In genomic region chr14:58738189-58738836, GRCh38 we compare ENCODE assay signal across 13 cellular contexts.
DNase-seq lines count a peak whose midpoint lies in the region; ATAC-seq and TF ChIP-seq lines count a peak whose summit lies in the region.
"Had no signal": no experiment of that assay in that cellular context is flagged by ENCODE, and none has a peak within 500 bp of the region (broad histone marks: within the 10 kb centered on the region; RNA-seq: fewer than 3 reads in every experiment).

No MANE protein-coding gene starts in this region.

- H3K9me3 ChIP-seq in breast epithelium, result no peaks in the 10 kb centered on the region
- no peaks in the 10 kb centered on the region for H3K9me3 ChIP-seq in colonic mucosa
- H3K9me3 ChIP-seq: spleen had no signal

- ATAC-seq in HG03280 (IDR thresholded peaks at IDR 0.05; ENCODE audit: unreplicated experiment), result no peak

- no peak overlapping the region for H3K27ac Mint-ChIP-seq in MCF 10A (ENCODE audit: low read depth, unreplicated experiment)
- H3K27ac Mint-ChIP-seq: CD14-positive monocyte had no signal

- intact Hi-C loops in MCF 10A (cut with micrococcal nuclease) (no loop called here), breast epithelium (cut with DNase I; ENCODE audit: low total_unique reads) (no loop called here), colonic mucosa (cut with DNase I) (no loop called here)

- CTCF ChIA-PET in MCF 10A (lab: Yijun Ruan, JAX), result interaction anchor here (0.7 kb wide), 1 partner anchor 13 kb away, joined by 4 read pairs; no protein-coding TSS in a partner anchor
- CTCF ChIA-PET in RWPE1 (lab: Yijun Ruan, JAX), result no interaction called here

- peaks cover 89% of the 10 kb centered on the region for H3K27me3 Mint-ChIP-seq in MCF 10A (ENCODE audit: insufficient read depth, unreplicated experiment)

- no peak overlapping the region for H3K4me3 ChIP-seq in breast epithelium
- no peak overlapping the region for H3K4me3 ChIP-seq in fibroblast of mammary gland (ENCODE audit: control insufficient read depth, low read depth, low read length)
- no peak overlapping the region for H3K4me3 ChIP-seq in colonic mucosa
- H3K4me3 ChIP-seq: spleen had no signal

- no peak overlapping the region for H3K9ac ChIP-seq in colonic mucosa (ENCODE audit: low read depth in 2 of 2, low read length in 2 of 2)

- H3K4me3 Mint-ChIP-seq in MCF 10A (ENCODE audit: unreplicated experiment), result no peak overlapping the region
- H3K4me3 Mint-ChIP-seq: CD14-positive monocyte; central memory CD8-positive, alpha-beta T cell had no signal

- no TSS peak for BruUV-seq in MCF 10A (replicated peaks; lab: Mats Ljungman, UMichigan)

- H3K9me3 Mint-ChIP-seq in MCF 10A (ENCODE audit: unreplicated experiment), result no peaks in the 10 kb centered on the region
- H3K9me3 Mint-ChIP-seq: central memory CD8-positive, alpha-beta T cell had no signal

- peaks cover 6% of the 10 kb centered on the region for H3K36me3 Mint-ChIP-seq in MCF 10A (ENCODE audit: insufficient read depth, unreplicated experiment)
- H3K36me3 Mint-ChIP-seq: CD14-positive monocyte had no signal

- no peak overlapping the region for H3K27ac ChIP-seq in breast epithelium
- no peak overlapping the region for H3K27ac ChIP-seq in RWPE1
- no peak overlapping the region for H3K27ac ChIP-seq in colonic mucosa
- H3K27ac ChIP-seq: spleen had no signal

- H3K36me3 ChIP-seq in breast epithelium (no peaks in the 10 kb centered on the region), colonic mucosa (no peaks in the 10 kb centered on the region)
- H3K36me3 ChIP-seq: spleen had no signal

- H3K4me1 Mint-ChIP-seq in MCF 10A (ENCODE audit: insufficient read depth, unreplicated experiment), result no peaks in the 10 kb centered on the region
- H3K4me1 Mint-ChIP-seq: central memory CD8-positive, alpha-beta T cell had no signal

- DNase-seq in MCF 10A (ENCODE audit: unreplicated experiment), result peak; percentile 63
- DNase-seq in breast epithelium (ENCODE audit: low spot score in 2 of 2), result no peak
- DNase-seq in RWPE1 (ENCODE audit: low spot score), result peak; percentile 30
- DNase-seq in fibroblast of mammary gland (ENCODE audit: low read depth), result peak; percentile 93
- peak; percentile 74 for DNase-seq in stromal cell of bone marrow (ENCODE audit: low read depth)
- no peak for DNase-seq in colonic mucosa
- no peak for DNase-seq in germinal center (ENCODE audit: low spot score)
- DNase-seq: NK-92 treated with Interleukin-12 subunit alpha and Interleukin-12 subunit beta, amount 100 ng/mL, for 24 hours; spleen; stimulated activated CD8-positive, alpha-beta memory T cell treated with anti-CD3 and anti-CD28 coated beads, Interleukin-4, amount 100 ng/mL, for 48 hours had no signal

- H3K27me3 ChIP-seq in breast epithelium (no peaks in the 10 kb centered on the region), colonic mucosa (no peaks in the 10 kb centered on the region)
- H3K27me3 ChIP-seq: spleen had no signal

- peaks cover 0 to 3% of the 10 kb centered on the region in 2 donors for H3K4me1 ChIP-seq in breast epithelium
- no peaks in the 10 kb centered on the region for H3K4me1 ChIP-seq in colonic mucosa
- H3K4me1 ChIP-seq: spleen had no signal

- TF ChIP-seq POLR2A in breast epithelium (IDR thresholded peaks at IDR 0.05), result no peak

- POLR2A ChIA-PET in MCF 10A (lab: Yijun Ruan, JAX) (no interaction called here), RWPE1 (lab: Yijun Ruan, JAX; ENCODE audit: low non-redundant PET) (no interaction called here)

- no peak for TF ChIP-seq CTCF in MCF 10A (IDR thresholded peaks at IDR 0.05; ENCODE audit: unreplicated experiment)
- no peak for TF ChIP-seq CTCF in breast epithelium (IDR thresholded peaks at IDR 0.05)
- TF ChIP-seq CTCF in RWPE1 (conservative IDR thresholded peaks at IDR 0.05; ENCODE audit: low read depth), result no peak
- no peak for TF ChIP-seq CTCF in fibroblast of mammary gland (conservative IDR thresholded peaks at IDR 0.05; ENCODE audit: control insufficient read depth, insufficient read depth, low read depth, low read length)
- no peak for TF ChIP-seq CTCF in colonic mucosa (IDR thresholded peaks at IDR 0.05)

Comparison
In these comparisons a context has a peak if more than half of its experiments do, and no peak if none do; other contexts are left out.
1. DNase-seq: peak in MCF 10A (single experiment), RWPE1 (single experiment), fibroblast of mammary gland (single experiment) and stromal cell of bone marrow (single experiment); none in breast epithelium (0 of 2), colonic mucosa (single experiment) and germinal center (single experiment).